21 cellular contexts compared by ENCODE assay signal in the genomic region with DNA sequence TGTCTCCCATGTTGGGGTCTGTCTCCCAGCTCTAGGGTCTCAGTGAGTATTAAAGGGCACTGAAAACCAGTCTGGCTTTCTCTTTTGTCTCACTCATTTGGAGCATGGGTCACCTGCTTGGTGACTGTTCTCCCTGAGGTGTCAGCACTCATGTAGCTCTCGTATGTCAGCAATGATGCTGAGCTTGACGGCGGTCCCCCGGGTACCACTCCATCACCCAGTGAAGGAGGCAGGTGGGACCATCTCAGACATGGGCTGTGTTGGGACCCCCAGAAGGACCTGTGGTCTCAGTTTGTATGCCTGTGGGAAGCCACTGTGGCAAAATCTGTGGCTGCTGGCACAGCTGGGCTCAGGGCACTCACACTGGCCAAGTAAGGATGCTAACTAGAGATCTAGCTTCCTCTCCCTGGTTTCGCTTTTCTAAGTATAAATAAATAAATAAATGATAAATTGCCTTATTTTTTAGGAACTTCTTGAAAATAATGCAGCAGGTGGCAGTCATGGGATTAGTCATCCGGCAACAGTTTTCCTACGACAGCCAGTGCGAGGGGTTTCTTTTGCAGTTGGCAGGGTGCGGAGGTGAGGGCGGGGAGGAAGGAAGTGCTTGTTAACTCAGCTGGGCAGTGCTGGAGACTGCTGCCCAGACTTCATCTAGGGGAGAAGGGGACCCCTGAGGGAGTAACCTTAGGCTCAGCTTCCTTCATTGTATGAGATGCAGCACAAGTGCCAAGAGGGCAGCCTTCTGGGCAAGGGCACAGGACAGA. TPM values are rescaled to one million over a fixed set of nuclear protein-coding genes. Genes with fewer than 3 reads are reported as not detected.
DNase-seq lines count a peak whose midpoint lies in the region; ATAC-seq and TF ChIP-seq lines count a peak whose summit lies in the region.
"Had no signal": no experiment of that assay in that cellular context is flagged by ENCODE, and none has a peak within 500 bp of the region (broad histone marks: within the 10 kb centered on the region; RNA-seq: fewer than 3 reads in every experiment).

No MANE protein-coding gene starts in this region.

- no peaks in the 10 kb centered on the region for H3K27me3 Mint-ChIP-seq in activated T-helper 17 cell treated with anti-CD3 and anti-CD28 coated beads, Interleukin-2, amount 50 U/mL, for 72 hours

- peak overlapping the region; percentile 80 for H3K4me3 Mint-ChIP-seq in activated T-helper 17 cell treated with anti-CD3 and anti-CD28 coated beads, Interleukin-2, amount 50 U/mL, for 72 hours
- H3K4me3 Mint-ChIP-seq: dendritic cell treated with granulocyte-macrophage colony-stimulating factor and Interleukin-4, amounts not matched to agents 40 ng/mL and 50 ng/mL, for 4 days; stimulated activated memory B cell treated with anti-CD40 and anti-IgM and Interleukin-4, amounts not matched to agents 10 μg/mL and 1 μg/mL and 100 μg/mL, for 72 hours; type B pancreatic cell had no signal

- no peaks in the 10 kb centered on the region for H3K4me1 ChIP-seq in sigmoid colon
- H3K4me1 ChIP-seq: gastrocnemius medialis, left lung, parathyroid adenoma had no signal

- DNase-seq in left cardiac atrium (peak; percentile 26), cardiac septum (ENCODE audit: low spot score) (no peak), MV-4-11 (lab: John Stamatoyannopoulos, UW) (peak; percentile 52), sigmoid colon (peak; percentile 29), MG63 (no peak), omental fat pad (ENCODE audit: low spot score) (no peak)
- DNase-seq: brain microvascular endothelial cell, gastrocnemius medialis, GOT3, left lung, NCI-H187 treated with DMSO at 0.1 percent for 48 hours, NCI-H446 had no signal

- peak overlapping the region; percentile 99 for H3K27ac Mint-ChIP-seq in activated T-helper 17 cell treated with anti-CD3 and anti-CD28 coated beads, Interleukin-2, amount 50 U/mL, for 72 hours
- H3K27ac Mint-ChIP-seq: stimulated activated memory B cell treated with anti-CD40 and anti-IgM and Interleukin-4, amounts not matched to agents 10 μg/mL and 1 μg/mL and 100 μg/mL, for 72 hours; type B pancreatic cell had no signal

- ATAC-seq in left cardiac atrium (no peak), HG03108 (IDR thresholded peaks at IDR 0.05; ENCODE audit: unreplicated experiment) (no peak), omental fat pad (ENCODE audit: low FRiP score) (no peak)
- ATAC-seq in activated T-helper 17 cell treated with anti-CD3 and anti-CD28 coated beads, Interleukin-2, amount 50 U/mL, for 72 hours (replicated peaks) = peak; percentile 34
- ATAC-seq: gastrocnemius medialis; HepG2; left lung; Right ventricle myocardium inferior; stimulated activated memory B cell treated with anti-CD40 and anti-IgM and Interleukin-4, amounts not matched to agents 10 μg/mL and 1 μg/mL and 100 μg/mL, for 72 hours had no signal

- no peaks in the 10 kb centered on the region for H3K9me3 ChIP-seq in sigmoid colon
- no peaks in the 10 kb centered on the region; the same call in 1 of the 2 replicates for H3K9me3 ChIP-seq in MG63
- H3K9me3 ChIP-seq: gastrocnemius medialis, left lung had no signal

- H3K4me3 ChIP-seq in sigmoid colon (no peak overlapping the region), MG63 (no peak overlapping the region)
- H3K4me3 ChIP-seq: gastrocnemius medialis, left lung, skin epidermis had no signal

- H3K9me3 Mint-ChIP-seq in activated T-helper 17 cell treated with anti-CD3 and anti-CD28 coated beads, Interleukin-2, amount 50 U/mL, for 72 hours = no peaks in the 10 kb centered on the region
- H3K9me3 Mint-ChIP-seq: dendritic cell treated with granulocyte-macrophage colony-stimulating factor and Interleukin-4, amounts not matched to agents 40 ng/mL and 50 ng/mL, for 4 days; stimulated activated memory B cell treated with anti-CD40 and anti-IgM and Interleukin-4, amounts not matched to agents 10 μg/mL and 1 μg/mL and 100 μg/mL, for 72 hours; type B pancreatic cell had no signal

- no peaks in the 10 kb centered on the region for H3K36me3 Mint-ChIP-seq in activated T-helper 17 cell treated with anti-CD3 and anti-CD28 coated beads, Interleukin-2, amount 50 U/mL, for 72 hours (ENCODE audit: low read depth)
- H3K36me3 Mint-ChIP-seq: stimulated activated memory B cell treated with anti-CD40 and anti-IgM and Interleukin-4, amounts not matched to agents 10 μg/mL and 1 μg/mL and 100 μg/mL, for 72 hours had no signal

- H3K36me3 ChIP-seq in sigmoid colon (no peaks in the 10 kb centered on the region), MG63 (peaks cover 7% of the 10 kb centered on the region)
- H3K36me3 ChIP-seq: brain microvascular endothelial cell, gastrocnemius medialis, left lung had no signal

- no peaks in the 10 kb centered on the region for H3K27me3 ChIP-seq in sigmoid colon
- H3K27me3 ChIP-seq in MG63 = no peaks in the 10 kb centered on the region
- H3K27me3 ChIP-seq: brain microvascular endothelial cell, gastrocnemius medialis, left lung had no signal

- TF ChIP-seq POLR2A in sigmoid colon (IDR thresholded peaks at IDR 0.05) = no peak

- 63 to 87% methylated on average over 10 of the region's 10 CpGs for WGBS in sigmoid colon, 2 donors

- H3K4me1 Mint-ChIP-seq in activated T-helper 17 cell treated with anti-CD3 and anti-CD28 coated beads, Interleukin-2, amount 50 U/mL, for 72 hours = peaks cover 50% of the 10 kb centered on the region

- TF ChIP-seq EP300 in sigmoid colon (IDR thresholded peaks at IDR 0.05) = no peak

- no peak for TF ChIP-seq CTCF in sigmoid colon (IDR thresholded peaks at IDR 0.05)
- no peak for TF ChIP-seq CTCF in omental fat pad (IDR thresholded peaks at IDR 0.05)

- intact Hi-C loops in left cardiac atrium (cut with DNase I) (no loop called here), cardiac septum (cut with DNase I) (no loop called here), sigmoid colon (cut with DNase I) (no loop called here)

- no peak overlapping the region for H3K27ac ChIP-seq in sigmoid colon
- H3K27ac ChIP-seq: brain microvascular endothelial cell, gastrocnemius medialis, left lung, parathyroid adenoma had no signal

RNA-seq across cellular contexts. Expression of a gene that starts 48.8 kb away (rescaled TPM):
- total RNA-seq in left cardiac atrium (10 to 100 TPM in 1 of 2 donors, 1 to 10 TPM in 1; 4.9 to 11.6 TPM), cardiac septum (8.9 TPM), sigmoid colon (1 to 10 TPM; 1.4 to 3.0 (median 2.1) TPM), omental fat pad (1 to 10 TPM; 1.3 to 7.4 (median 4.4) TPM)
- total RNA-seq in activated T-helper 17 cell treated with anti-CD3 and anti-CD28 coated beads, Interleukin-2, amount 50 U/mL, for 72 hours = 10 to 100 TPM in 1 of 2 donors, 1 to 10 TPM in 1; 3.1 to 16.7 TPM
- 1 to 10 TPM; 1.2 to 1.6 (median 1.5) TPM for polyA plus RNA-seq in sigmoid colon
- total RNA-seq in MG63 (2014; rRNA removed; shearing (Covaris generic); ENCODE audit: low replicate concordance) = 2.4 and 9.3 TPM in 2 replicates

Comparison
In these comparisons a context has a peak if more than half of its experiments do, and no peak if none do; other contexts are left out.
1. DNase-seq: peak in left cardiac atrium (single experiment), MV-4-11 (single experiment) and sigmoid colon (single experiment); none in cardiac septum (single experiment), MG63 (single experiment) and omental fat pad (single experiment).